9 cellular contexts compared by ENCODE assay signal in genomic region chr12:31518680-31519227, GRCh38.
DNase-seq lines count a peak whose midpoint lies in the region; ATAC-seq and TF ChIP-seq lines count a peak whose summit lies in the region.
"Had no signal": no experiment of that assay in that cellular context is flagged by ENCODE, and none has a peak within 500 bp of the region (broad histone marks: within the 10 kb centered on the region; RNA-seq: fewer than 3 reads in every experiment).

No MANE protein-coding gene starts in this region.

- DNase-seq in AG20443 (ENCODE audit: low spot score) (peak; percentile 88), NCI-H1417 (lab: John Stamatoyannopoulos, UW) (peak in 2 of 3 experiments; percentile 81 to 95), right lobe of liver (no peak)
- DNase-seq in stimulated activated CD4-positive, alpha-beta T cell treated with anti-CD3 and anti-CD28 coated beads, Interleukin-4, amount 100 ng/mL, for 24 hours: no peak
- DNase-seq in activated naive CD8-positive, alpha-beta T cell treated with anti-CD3 and anti-CD28 coated beads, Interleukin-2, amount 50 U/mL, for 24 hours: no peak
- DNase-seq: activated naive CD4-positive, alpha-beta T cell treated with anti-CD3 and anti-CD28 coated beads for 36 hours had no signal

- no peak for TF ChIP-seq POLR2A in right lobe of liver (IDR thresholded peaks at IDR 0.05)

- no peaks in the 10 kb centered on the region for H3K9me3 ChIP-seq in right lobe of liver

- intact Hi-C loops in right lobe of liver (cut with DNase I): no loop called here

- no peaks in the 10 kb centered on the region for H3K27me3 Mint-ChIP-seq in brain
- no peaks in the 10 kb centered on the region for H3K27me3 Mint-ChIP-seq in activated naive CD8-positive, alpha-beta T cell treated with anti-CD3 and anti-CD28 coated beads, Interleukin-2, amount 50 U/mL, for 24 hours

- peaks cover 0 to 18% (median 5%) of the 10 kb centered on the region in 4 donors for H3K4me1 ChIP-seq in right lobe of liver

- H3K27ac Mint-ChIP-seq in brain: peak overlapping the region; percentile 70 to 95 (median 88)
- H3K27ac Mint-ChIP-seq in activated naive CD8-positive, alpha-beta T cell treated with anti-CD3 and anti-CD28 coated beads, Interleukin-2, amount 50 U/mL, for 24 hours: no peak overlapping the region
- H3K27ac Mint-ChIP-seq: activated naive CD4-positive, alpha-beta T cell treated with anti-CD3 and anti-CD28 coated beads for 36 hours had no signal

- peak overlapping the region; percentile 47 to 71 (median 59) for H3K4me3 Mint-ChIP-seq in brain
- H3K4me3 Mint-ChIP-seq in activated naive CD8-positive, alpha-beta T cell treated with anti-CD3 and anti-CD28 coated beads, Interleukin-2, amount 50 U/mL, for 24 hours: no peak overlapping the region
- H3K4me3 Mint-ChIP-seq: activated naive CD4-positive, alpha-beta T cell treated with anti-CD3 and anti-CD28 coated beads for 36 hours had no signal

- no peaks in the 10 kb centered on the region for H3K27me3 ChIP-seq in right lobe of liver

- H3K36me3 ChIP-seq in right lobe of liver: no peaks in the 10 kb centered on the region

- 39% methylated on average over 4 of the region's 4 CpGs for WGBS in right lobe of liver (ENCODE audit: insufficient coverage, low coverage, low lambda C conversion rate, missing lambda C conversion rate)

- no peak overlapping the region for H3K27ac ChIP-seq in right lobe of liver

- no peak for TF ChIP-seq CTCF in brain (conservative IDR thresholded peaks at IDR 0.05)
- TF ChIP-seq CTCF in right lobe of liver (IDR thresholded peaks at IDR 0.05): no peak

- peak; percentile 35 to 75 (median 44) for ATAC-seq in right lobe of liver
- no peak for ATAC-seq in GM21723 (IDR thresholded peaks at IDR 0.05; ENCODE audit: unreplicated experiment)
- ATAC-seq in activated naive CD8-positive, alpha-beta T cell treated with anti-CD3 and anti-CD28 coated beads, Interleukin-2, amount 50 U/mL, for 24 hours: no peak
- ATAC-seq in HG03108 (IDR thresholded peaks at IDR 0.05; ENCODE audit: unreplicated experiment): no peak

- no peak overlapping the region for H3K4me3 ChIP-seq in right lobe of liver

- H3K4me1 Mint-ChIP-seq in brain: peaks cover 74% of the 10 kb centered on the region
- peaks cover 3% of the 10 kb centered on the region for H3K4me1 Mint-ChIP-seq in activated naive CD8-positive, alpha-beta T cell treated with anti-CD3 and anti-CD28 coated beads, Interleukin-2, amount 50 U/mL, for 24 hours

- H3K9me3 Mint-ChIP-seq in brain: peaks cover 0 to under 1% (median 0%) of the 10 kb centered on the region in 5 experiments
- no peaks in the 10 kb centered on the region for H3K9me3 Mint-ChIP-seq in activated naive CD8-positive, alpha-beta T cell treated with anti-CD3 and anti-CD28 coated beads, Interleukin-2, amount 50 U/mL, for 24 hours
- H3K9me3 Mint-ChIP-seq: activated naive CD4-positive, alpha-beta T cell treated with anti-CD3 and anti-CD28 coated beads for 36 hours had no signal

- peaks cover 12% of the 10 kb centered on the region for H3K36me3 Mint-ChIP-seq in brain
- no peaks in the 10 kb centered on the region for H3K36me3 Mint-ChIP-seq in activated naive CD8-positive, alpha-beta T cell treated with anti-CD3 and anti-CD28 coated beads, Interleukin-2, amount 50 U/mL, for 24 hours (ENCODE audit: low read depth)

Comparison
In these comparisons a context has a peak if more than half of its experiments do, and no peak if none do; other contexts are left out.
1. DNase-seq: peak in AG20443 (single experiment) and NCI-H1417 (2 of 3); none in right lobe of liver (0 of 3), stimulated activated CD4-positive, alpha-beta T cell treated with anti-CD3 and anti-CD28 coated beads, Interleukin-4, amount 100 ng/mL, for 24 hours (single experiment) and activated naive CD8-positive, alpha-beta T cell treated with anti-CD3 and anti-CD28 coated beads, Interleukin-2, amount 50 U/mL, for 24 hours (single experiment).
2. ATAC-seq: peak in right lobe of liver (4 of 4); none in GM21723 (single experiment), activated naive CD8-positive, alpha-beta T cell treated with anti-CD3 and anti-CD28 coated beads, Interleukin-2, amount 50 U/mL, for 24 hours (single experiment) and HG03108 (single experiment).